Comparison of ENCODE assay signal across 8 cellular contexts in the genomic region with DNA sequence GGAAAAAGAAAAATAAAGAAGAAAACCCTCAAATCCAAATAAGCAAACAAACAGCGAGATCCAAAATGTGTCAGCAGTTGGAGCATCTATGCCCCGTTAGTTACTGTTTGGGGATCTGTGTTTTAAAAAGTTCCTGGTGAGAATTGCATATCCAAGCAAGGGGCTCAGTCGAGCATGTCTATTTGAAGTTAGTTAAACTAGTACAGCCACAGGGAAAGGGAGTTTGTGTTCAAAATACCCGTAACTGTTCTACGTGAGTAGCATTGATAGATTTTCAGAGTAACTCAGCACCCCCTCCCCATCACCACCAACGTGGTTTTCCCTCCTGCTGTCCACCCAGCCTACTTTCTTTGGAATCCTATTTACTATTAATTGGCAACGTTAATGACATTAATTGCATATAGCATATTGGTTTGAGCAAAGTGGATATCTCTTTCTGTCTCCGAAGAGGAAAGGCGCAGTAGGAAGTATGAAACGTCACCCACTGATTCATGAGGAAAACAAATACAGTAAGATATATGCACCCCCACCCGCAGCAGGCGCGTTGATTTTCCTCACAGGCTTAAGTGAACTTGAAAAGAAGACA. TPM values are rescaled to one million over a fixed set of nuclear protein-coding genes. Genes with fewer than 3 reads are reported as not detected.
A peak's percentile ranks its signal among the peaks of the same experiment; 100 is the strongest.
DNase-seq lines count a peak whose midpoint lies in the region; ATAC-seq and TF ChIP-seq lines count a peak whose summit lies in the region.

No MANE protein-coding gene starts in this region.

- POLR2A ChIA-PET in AG04450 (lab: Yijun Ruan, JAX) = interaction anchor here (0.7 to 1.1 kb wide), 2 partner anchors 118 to 347 kb away, joined by 4 read pairs; no protein-coding TSS in a partner anchor

- TF ChIP-seq CTCF in AG04450 (IDR thresholded peaks at IDR 0.05; ENCODE audit: low read depth, low read length) (no peak), liver (IDR thresholded peaks at IDR 0.05; ENCODE audit: low read depth, low read length, missing input control) (no peak), upper lobe of left lung (IDR thresholded peaks at IDR 0.05) (no peak)

- no peaks in the 10 kb centered on the region for H3K36me3 ChIP-seq in MG63
- H3K36me3 ChIP-seq in liver (ENCODE audit: control insufficient read depth in 4 of 4, insufficient read depth in 3 of 4, low read depth in 1 of 4, low read length in 3 of 4) = no peaks in the 10 kb centered on the region
- no peaks in the 10 kb centered on the region for H3K36me3 ChIP-seq in upper lobe of left lung

- H3K27me3 ChIP-seq in AG04450 (ENCODE audit: control insufficient read depth, insufficient read depth, low read length) (peaks cover 34% of the 10 kb centered on the region), MG63 (no peaks in the 10 kb centered on the region; the same call in 1 of the 2 replicates), liver (ENCODE audit: control insufficient read depth in 4 of 4, insufficient read depth in 4 of 4, low read length in 3 of 4) (peaks cover 0 to 3% (median 2%) of the 10 kb centered on the region in 4 donors), upper lobe of left lung (peaks cover 0 to 36% (median 15%) of the 10 kb centered on the region in 4 donors)

- no peaks in the 10 kb centered on the region; the same call in 1 of the 2 replicates for H3K9me3 ChIP-seq in AG04450 (ENCODE audit: control insufficient read depth, insufficient read depth, low read length)
- no peaks in the 10 kb centered on the region for H3K9me3 ChIP-seq in MG63
- H3K9me3 ChIP-seq in liver (ENCODE audit: control insufficient read depth in 4 of 4, low read length in 3 of 4) = no peaks in the 10 kb centered on the region
- no peaks in the 10 kb centered on the region for H3K9me3 ChIP-seq in upper lobe of left lung

- peaks cover 2 to 17% (median 4%) of the 10 kb centered on the region in 4 donors for H3K4me1 ChIP-seq in liver (ENCODE audit: control insufficient read depth in 4 of 4, insufficient read depth in 4 of 4, low read length in 3 of 4)
- peaks cover 4 to 24% (median 9%) of the 10 kb centered on the region in 4 donors for H3K4me1 ChIP-seq in upper lobe of left lung

- no peak for TF ChIP-seq POLR2A in upper lobe of left lung (IDR thresholded peaks at IDR 0.05)

- H3K4me3 ChIP-seq in AG04450 (ENCODE audit: low read depth, low read length) (peak overlapping the region; percentile 56), MG63 (peak overlapping the region; percentile 47), liver (ENCODE audit: low read depth in 1 of 3, low read length in 3 of 3) (peak overlapping the region in 2 of 3 donors; percentile 40 to 83), upper lobe of left lung (peak overlapping the region in 3 of 4 donors; percentile 51 to 61 (median 51))

- no peak for ATAC-seq in upper lobe of left lung (ENCODE audit: low FRiP score in 2 of 2)
- ATAC-seq in GM21423 (IDR thresholded peaks at IDR 0.05; ENCODE audit: unreplicated experiment) = no peak
- no peak for ATAC-seq in GM18907 (IDR thresholded peaks at IDR 0.05; ENCODE audit: unreplicated experiment)

- DNase-seq in AG04450 (ENCODE audit: low read depth, low spot score) (no peak), MG63 (no peak), astrocyte of the hippocampus (ENCODE audit: low read depth, low spot score) (peak; percentile 57), upper lobe of left lung (no peak), hepatic stellate cell (ENCODE audit: low spot score) (no peak)

- TF ChIP-seq EP300 in upper lobe of left lung (IDR thresholded peaks at IDR 0.05) = no peak

- CTCF ChIA-PET in AG04450 (lab: Charles Lee) = no interaction called here

- no peak for TF ChIP-seq RAD21 in liver (IDR thresholded peaks at IDR 0.05)

- H3K27ac ChIP-seq in AG04450 (ENCODE audit: low read depth, low read length) = no peak overlapping the region
- H3K27ac ChIP-seq in liver (ENCODE audit: low read depth in 1 of 2, low read length in 2 of 2) = peak overlapping the region; percentile 55 to 65
- H3K27ac ChIP-seq in upper lobe of left lung = peak overlapping the region in 2 of 4 donors; percentile 44 to 76

- peak overlapping the region in 1 of 2 donors; percentile 58 for H3K9ac ChIP-seq in liver (ENCODE audit: low read depth in 1 of 2, low read length in 2 of 2)

- 29% methylated on average over 13 of the region's 13 CpGs for WGBS in liver
- WGBS in upper lobe of left lung, 2 donors = 24 to 25% methylated on average over 13 of the region's 13 CpGs

TF ChIP-seq in liver, 16 proteins besides CTCF, POLR2A, EP300 and RAD21:
- TF ChIP-seq TAF1 (conservative IDR thresholded peaks at IDR 0.05) = no peak

RNA-seq across cellular contexts. Expression of a gene that starts 1.5 kb away (rescaled TPM):
- polyA plus RNA-seq in AG04450 (2011; rRNA removed) (not detected in 2 replicates), liver (under 1 TPM in 1 of 2 donors, not detected in 1; 0.07 TPM)
- polyA minus RNA-seq in AG04450 (2011; rRNA and poly(A)+ RNA removed) = not detected in 2 replicates
- total RNA-seq in MG63 (2014; rRNA removed; shearing (Covaris generic); ENCODE audit: low replicate concordance) = 1.9 TPM in 1 of 2 replicates, not detected in the other
- total RNA-seq in liver (under 1 TPM; 0.08 to 0.09 TPM), upper lobe of left lung (under 1 TPM in 4 of 6 donors, not detected in 2; 0.30 to 0.77 (median 0.59) TPM)
